Comparison of ENCODE assay signal across 17 cellular contexts in genomic region chr2:32849456-32850194, GRCh38.
DNase-seq lines count a peak whose midpoint lies in the region; ATAC-seq and TF ChIP-seq lines count a peak whose summit lies in the region.
"Had no signal": no experiment of that assay in that cellular context is flagged by ENCODE, and none has a peak within 500 bp of the region (broad histone marks: within the 10 kb centered on the region; RNA-seq: fewer than 3 reads in every experiment).

No MANE protein-coding gene starts in this region.

- H3K4me2 ChIP-seq in GM23338 (no peak overlapping the region), trophoblast cell (ENCODE audit: low read length) (no peak overlapping the region)

- no peak overlapping the region for H2BK120ac ChIP-seq in trophoblast cell (ENCODE audit: insufficient read depth, low read length, poor library complexity)

- TF ChIP-seq CTCF in GM23338 (conservative IDR thresholded peaks at IDR 0.05; ENCODE audit: low read depth in 2 of 2) = no peak
- TF ChIP-seq CTCF in heart right ventricle (IDR thresholded peaks at IDR 0.05) = no peak
- TF ChIP-seq CTCF in tibial artery (IDR thresholded peaks at IDR 0.05) = no peak

- no peak overlapping the region for H3K23ac ChIP-seq in trophoblast cell (ENCODE audit: low read length)

- intact Hi-C loops in heart right ventricle (cut with DNase I) (loop anchor here in 1 of 10 donors (10.0 kb wide), 1 partner anchor 75 kb away; no protein-coding TSS in a partner anchor), tibial artery (cut with DNase I; ENCODE audit: low total_unique reads) (no loop called here)

- H3F3A ChIP-seq in GM23338 (replicated peaks; ENCODE audit: low read depth) = no peaks in the 10 kb centered on the region

- H3K36me3 ChIP-seq in GM23338 (ENCODE audit: insufficient read depth) (no peaks in the 10 kb centered on the region), adipocyte (ENCODE audit: control insufficient read depth, insufficient read depth, low read length, severe bottlenecking) (no peaks in the 10 kb centered on the region), heart right ventricle (no peaks in the 10 kb centered on the region), trophoblast cell (ENCODE audit: control insufficient read depth in 1 of 2, insufficient read depth in 2 of 2, low read length in 2 of 2) (no peaks in the 10 kb centered on the region), tibial artery (no peaks in the 10 kb centered on the region)

- no peak overlapping the region for H4K8ac ChIP-seq in trophoblast cell (ENCODE audit: low read depth, low read length)

- no peak overlapping the region for H3K18ac ChIP-seq in trophoblast cell (ENCODE audit: low read length)

- no peak overlapping the region for H3K14ac ChIP-seq in trophoblast cell (ENCODE audit: low read length)

- 0 out of 2 replicates have a peak, but pooled peaks cover 3% of the 10 kb centered on the region for H3K9me2 ChIP-seq in GM23338 (ENCODE audit: insufficient read depth)

- peaks cover 23% of the 10 kb centered on the region for H3K9me3 Mint-ChIP-seq in GM23338

- no peak overlapping the region for H3K4me3 ChIP-seq in GM23338
- H3K4me3 ChIP-seq in adipocyte (ENCODE audit: low read length) = no peak overlapping the region
- no peak overlapping the region for H3K4me3 ChIP-seq in heart right ventricle
- no peak overlapping the region for H3K4me3 ChIP-seq in trophoblast cell (ENCODE audit: low read depth, low read length)
- H3K4me3 ChIP-seq in tibial artery = no peak overlapping the region

- H3K9me3 ChIP-seq in adipocyte (ENCODE audit: control insufficient read depth, low read length) (peaks cover 6% of the 10 kb centered on the region), heart right ventricle (peaks cover 0 to 10% (median 0%) of the 10 kb centered on the region in 11 donors), trophoblast cell (ENCODE audit: insufficient read depth, low read depth, low read length) (no peaks in the 10 kb centered on the region), tibial artery (no peaks in the 10 kb centered on the region)

- H3K4me3 Mint-ChIP-seq in GM23338 = no peak overlapping the region
- H3K4me3 Mint-ChIP-seq: CD4-positive, alpha-beta memory T cell; HFFc6 had no signal

- H2AK5ac ChIP-seq in trophoblast cell (ENCODE audit: low read length) = no peak overlapping the region

- DNase-seq in GM23338 (ENCODE audit: low spot score) (no peak), adipocyte (ENCODE audit: low read depth) (peak; percentile 40), heart right ventricle (peak in 1 of 2 donors; percentile 15), trophoblast cell (peak in 1 of 2 donors; percentile 51), GM03348 (ENCODE audit: low spot score) (no peak), tibial artery (no peak)
- no peak for DNase-seq in stimulated activated CD4-positive, alpha-beta T cell treated with anti-CD3 and anti-CD28 coated beads, Interleukin-4, amount 100 ng/mL, for 4 hours
- DNase-seq: CD4-positive, alpha-beta memory T cell; DMS153; HFFc6; KG1; NCI-H1417 treated with DMSO at 0.1 percent for 48 hours; NCI-H187 treated with DMSO at 0.1 percent for 48 hours; NCI-H345; NCI-H524 treated with DMSO at 0.1 percent for 48 hours; PC-3 had no signal

- H3K9ac ChIP-seq in adipocyte (ENCODE audit: low read length) (no peak overlapping the region), trophoblast cell (ENCODE audit: low read length) (peak overlapping the region; percentile 29)

- 77 to 79% methylated on average over 5 of the region's 5 CpGs for WGBS in heart right ventricle, 2 donors
- WGBS in trophoblast cell (ENCODE audit: extremely low coverage, insufficient coverage, insufficient read length) = no CpG with 5 or more reads among the region's 5 CpGs

- H2BK12ac ChIP-seq in trophoblast cell (ENCODE audit: low read length) = no peak overlapping the region

- no peaks in the 10 kb centered on the region for H3K27me3 Mint-ChIP-seq in GM23338 (ENCODE audit: insufficient read depth, low read depth, poor library complexity)

- H3K4ac ChIP-seq in trophoblast cell (ENCODE audit: low read depth, low read length) = no peak overlapping the region

- peaks cover 14% of the 10 kb centered on the region for H3K4me1 Mint-ChIP-seq in GM23338
- H3K4me1 Mint-ChIP-seq: CD4-positive, alpha-beta memory T cell had no signal

- no peaks in the 10 kb centered on the region for H3K79me1 ChIP-seq in trophoblast cell (ENCODE audit: low read length)

- H2AFZ ChIP-seq in GM23338 = peak overlapping the region; percentile 43
- no peak overlapping the region for H2AFZ ChIP-seq in trophoblast cell (ENCODE audit: insufficient read depth, low read length, poor library complexity)

- H3K27me3 ChIP-seq in GM23338 (ENCODE audit: insufficient read depth) (no peaks in the 10 kb centered on the region), adipocyte (replicated peaks; ENCODE audit: control insufficient read depth, insufficient read depth, low read length) (peaks cover 15% of the 10 kb centered on the region), heart right ventricle (no peaks in the 10 kb centered on the region), trophoblast cell (ENCODE audit: insufficient read depth, low read length) (no peaks in the 10 kb centered on the region), tibial artery (no peaks in the 10 kb centered on the region)

- ATAC-seq in GM23338 = no peak
- ATAC-seq in heart right ventricle = peak in 6 of 8 donors; percentile 44 to 87 (median 62)
- ATAC-seq: HepG2, PC-3 had no signal

- H4K91ac ChIP-seq in trophoblast cell (ENCODE audit: low read depth, low read length) = no peak overlapping the region

- peaks cover 9% of the 10 kb centered on the region; the same call in 1 of the 3 replicates for H3K36me3 Mint-ChIP-seq in GM23338 (ENCODE audit: low read depth)
- H3K36me3 Mint-ChIP-seq: CD4-positive, alpha-beta memory T cell had no signal

- H4K12ac ChIP-seq in trophoblast cell (ENCODE audit: low read depth, low read length) = no peak overlapping the region

- H3K4me1 ChIP-seq in GM23338 (ENCODE audit: insufficient read depth) (no peaks in the 10 kb centered on the region), adipocyte (ENCODE audit: control insufficient read depth, insufficient read depth, low read length) (peaks cover 8% of the 10 kb centered on the region), heart right ventricle (no peaks in the 10 kb centered on the region), trophoblast cell (ENCODE audit: control insufficient read depth in 1 of 2, insufficient read depth in 2 of 2, low read length in 2 of 2) (no peaks in the 10 kb centered on the region), tibial artery (no peaks in the 10 kb centered on the region)

- no peak overlapping the region for H3K27ac ChIP-seq in GM23338 (ENCODE audit: low read depth)
- H3K27ac ChIP-seq in heart right ventricle = no peak overlapping the region
- no peak overlapping the region for H3K27ac ChIP-seq in trophoblast cell (ENCODE audit: low read depth, low read length)
- H3K27ac ChIP-seq in tibial artery = no peak overlapping the region

- H3K79me2 ChIP-seq in GM23338 (replicated peaks; ENCODE audit: insufficient read depth) (no peaks in the 10 kb centered on the region), trophoblast cell (ENCODE audit: control insufficient read depth, insufficient read depth, low read length, poor library complexity) (no peaks in the 10 kb centered on the region)

- H2BK5ac ChIP-seq in trophoblast cell (ENCODE audit: low read depth, low read length, poor library complexity) = no peak overlapping the region

- no peak overlapping the region for H3K27ac Mint-ChIP-seq in GM23338
- H3K27ac Mint-ChIP-seq: CD4-positive, alpha-beta memory T cell; HFFc6 had no signal

- H4K20me1 ChIP-seq in GM23338 (replicated peaks; ENCODE audit: insufficient read depth) = no peaks in the 10 kb centered on the region

TF ChIP-seq in GM23338, 12 proteins besides CTCF, POLR2A, EP300 and RAD21 (continues in another document):
- no peak for TF ChIP-seq EZH2phosphoT487 (IDR thresholded peaks at IDR 0.05; ENCODE audit: unreplicated experiment)
- no peak for TF ChIP-seq ZNF114 (CRISPR knock-in tag; IDR thresholded peaks at IDR 0.05)
- TF ChIP-seq POLR2AphosphoS5 (IDR thresholded peaks at IDR 0.05; ENCODE audit: low read depth) = no peak
- no peak for TF ChIP-seq EZH2 (IDR thresholded peaks at IDR 0.05; ENCODE audit: low read depth, unreplicated experiment)
